ENCODE assay signal across 24 cellular contexts in the genomic region with DNA sequence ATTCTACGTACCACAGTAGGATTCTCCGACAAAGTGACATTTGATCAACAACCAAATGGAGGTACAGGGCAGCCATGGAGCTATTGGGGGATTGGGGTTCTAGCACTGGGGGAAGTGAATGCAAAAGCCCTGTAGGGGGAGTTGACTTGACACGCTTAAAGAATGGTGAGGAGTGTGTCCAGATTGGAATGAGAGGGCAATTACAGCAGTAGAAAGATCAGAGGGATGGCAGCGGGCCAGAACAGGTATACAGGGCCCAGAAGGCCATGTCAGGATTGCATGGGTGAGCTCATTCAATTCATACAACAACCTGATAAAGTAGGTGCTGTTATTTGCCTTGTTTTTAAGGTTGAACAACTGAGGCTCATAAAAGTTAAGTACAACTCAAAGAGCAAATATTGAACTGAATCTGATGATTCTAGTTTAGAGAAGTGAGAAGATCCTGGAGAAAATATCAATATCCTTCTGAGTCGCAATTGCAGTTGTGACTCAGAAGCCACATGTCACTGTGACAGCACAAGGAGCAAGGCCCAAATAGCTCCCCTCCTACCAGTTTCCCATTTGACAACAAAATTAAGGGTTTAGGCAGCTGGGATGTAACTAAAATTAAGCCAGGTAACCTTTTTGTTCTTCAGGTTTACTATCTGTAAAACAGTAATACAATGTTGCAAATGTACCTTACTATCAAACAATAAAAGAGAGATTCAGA. TPM values are rescaled to one million over a fixed set of nuclear protein-coding genes. Genes with fewer than 3 reads are reported as not detected.
A peak's percentile ranks its signal among the peaks of the same experiment; 100 is the strongest.
DNase-seq lines count a peak whose midpoint lies in the region; ATAC-seq and TF ChIP-seq lines count a peak whose summit lies in the region.
"Had no signal": no experiment of that assay in that cellular context is flagged by ENCODE, and none has a peak within 500 bp of the region (broad histone marks: within the 10 kb centered on the region; RNA-seq: fewer than 3 reads in every experiment).

No MANE protein-coding gene starts in this region.

- intact Hi-C loops in left lung (cut with DNase I), result no loop called here

- no peak for ATAC-seq in left lung
- ATAC-seq: activated CD4-positive, CD25-positive, alpha-beta regulatory T cell treated with anti-CD3 and anti-CD28 coated beads, Interleukin-2, amount 50 U/mL, for 24 hours; foreskin keratinocyte; right cardiac atrium had no signal

- POLR2A ChIA-PET in activated CD4-positive, alpha-beta memory T cell treated with anti-CD3 and anti-CD28 coated beads, Interleukin-2, amount 10 ng/mL, durations not matched to agents 7 days and 5 days (lab: Charles Lee), result no interaction called here

- H3K27me3 ChIP-seq in OCI-LY3 (ENCODE audit: low read depth, low read length), result 0 out of 2 replicates have a peak, but pooled peaks cover 3% of the 10 kb centered on the region
- H3K27me3 ChIP-seq in left lung, result no peaks in the 10 kb centered on the region
- H3K27me3 ChIP-seq: uterus had no signal

- H3K36me3 Mint-ChIP-seq in activated CD4-positive, alpha-beta memory T cell treated with anti-CD3 and anti-CD28 coated beads, Interleukin-2, amount 10 ng/mL, durations not matched to agents 7 days and 5 days (ENCODE audit: low read depth), result no peaks in the 10 kb centered on the region
- H3K36me3 Mint-ChIP-seq: activated naive CD4-positive, alpha-beta T cell treated with anti-CD3 and anti-CD28 coated beads, Interleukin-2, amount 10 ng/mL, durations not matched to agents 7 days and 5 days; memory B cell had no signal

- H3K27ac ChIP-seq in OCI-LY3 (ENCODE audit: low read length) (no peak overlapping the region), left lung (no peak overlapping the region)
- H3K27ac ChIP-seq: foreskin keratinocyte, KMS-11, uterus had no signal

- no peaks in the 10 kb centered on the region for H3K9me3 Mint-ChIP-seq in activated CD4-positive, alpha-beta memory T cell treated with anti-CD3 and anti-CD28 coated beads, Interleukin-2, amount 10 ng/mL, durations not matched to agents 7 days and 5 days
- H3K9me3 Mint-ChIP-seq: activated naive CD4-positive, alpha-beta T cell treated with anti-CD3 and anti-CD28 coated beads, Interleukin-2, amount 10 ng/mL, durations not matched to agents 7 days and 5 days; memory B cell had no signal

- H2AFZ ChIP-seq in OCI-LY3 (ENCODE audit: low read depth, low read length), result peak overlapping the region; percentile 30; the same call in 1 of the 2 replicates

- CTCF ChIA-PET in activated CD4-positive, alpha-beta memory T cell treated with anti-CD3 and anti-CD28 coated beads, Interleukin-2, amount 10 ng/mL, durations not matched to agents 7 days and 5 days (lab: Charles Lee), result no interaction called here

- DNase-seq in COLO668 (lab: John Stamatoyannopoulos, UW; ENCODE audit: unreplicated experiment) (peak; percentile 20), HT-29 (ENCODE audit: low spot score) (peak; percentile 86), kidney tubule cell (ENCODE audit: low spot score) (peak; percentile 42), NCI-H146 (lab: John Stamatoyannopoulos, UW) (no peak), left lung (no peak), NCI-H446 (lab: John Stamatoyannopoulos, UW) (no peak)
- DNase-seq in activated CD4-positive, alpha-beta memory T cell treated with anti-CD3 and anti-CD28 coated beads, Interleukin-2, amount 10 ng/mL, durations not matched to agents 7 days and 5 days, result no peak
- DNase-seq: activated naive CD4-positive, alpha-beta T cell treated with anti-CD3 and anti-CD28 coated beads, Interleukin-2, amount 10 ng/mL, durations not matched to agents 7 days and 5 days; activated T-cell treated with anti-CD3 and anti-CD28 coated beads, Interleukin-2, amount 50 U/mL, for 48 hours; C1 segment of cervical spinal cord; erythroblast; GF-D8; hypothalamus; NCI-H2171; right cardiac atrium; stimulated activated CD4-positive, alpha-beta T cell treated with anti-CD3 and anti-CD28 coated beads, Interleukin-15, amount 100 ng/mL, for 24 hours; T-helper 9 cell; uterus had no signal

- H3K36me3 ChIP-seq in OCI-LY3 (replicated peaks; ENCODE audit: low read depth, low read length) (no peaks in the 10 kb centered on the region), left lung (no peaks in the 10 kb centered on the region)
- H3K36me3 ChIP-seq: uterus had no signal

- peak overlapping the region; percentile 4; the same call in 1 of the 2 replicates for H3K4me2 ChIP-seq in OCI-LY3 (ENCODE audit: low read length)
- H3K4me2 ChIP-seq: KMS-11 had no signal

- H3K4me3 Mint-ChIP-seq in activated CD4-positive, alpha-beta memory T cell treated with anti-CD3 and anti-CD28 coated beads, Interleukin-2, amount 10 ng/mL, durations not matched to agents 7 days and 5 days, result no peak overlapping the region
- H3K4me3 Mint-ChIP-seq: activated naive CD4-positive, alpha-beta T cell treated with anti-CD3 and anti-CD28 coated beads, Interleukin-2, amount 10 ng/mL, durations not matched to agents 7 days and 5 days; memory B cell had no signal

- no peak overlapping the region for H3K27ac Mint-ChIP-seq in activated CD4-positive, alpha-beta memory T cell treated with anti-CD3 and anti-CD28 coated beads, Interleukin-2, amount 10 ng/mL, durations not matched to agents 7 days and 5 days
- H3K27ac Mint-ChIP-seq: activated naive CD4-positive, alpha-beta T cell treated with anti-CD3 and anti-CD28 coated beads, Interleukin-2, amount 10 ng/mL, durations not matched to agents 7 days and 5 days; memory B cell had no signal

- H3K9me3 ChIP-seq in OCI-LY3 (ENCODE audit: insufficient read depth, low read length) (no peaks in the 10 kb centered on the region), left lung (no peaks in the 10 kb centered on the region)
- H3K9me3 ChIP-seq: uterus had no signal

- no peak overlapping the region for H3K9ac ChIP-seq in OCI-LY3 (ENCODE audit: low read length)
- H3K9ac ChIP-seq: KMS-11 had no signal

- TF ChIP-seq CTCF in OCI-LY3 (IDR thresholded peaks at IDR 0.05; ENCODE audit: low read depth, low read length) (no peak), left lung (IDR thresholded peaks at IDR 0.05) (no peak)

- no peaks in the 10 kb centered on the region for H3K27me3 Mint-ChIP-seq in activated CD4-positive, alpha-beta memory T cell treated with anti-CD3 and anti-CD28 coated beads, Interleukin-2, amount 10 ng/mL, durations not matched to agents 7 days and 5 days
- H3K27me3 Mint-ChIP-seq: activated naive CD4-positive, alpha-beta T cell treated with anti-CD3 and anti-CD28 coated beads, Interleukin-2, amount 10 ng/mL, durations not matched to agents 7 days and 5 days had no signal

- H4K20me1 ChIP-seq in OCI-LY3 (ENCODE audit: insufficient read depth, low read length), result no peaks in the 10 kb centered on the region

- no peaks in the 10 kb centered on the region for H3K4me1 Mint-ChIP-seq in activated CD4-positive, alpha-beta memory T cell treated with anti-CD3 and anti-CD28 coated beads, Interleukin-2, amount 10 ng/mL, durations not matched to agents 7 days and 5 days
- H3K4me1 Mint-ChIP-seq: activated naive CD4-positive, alpha-beta T cell treated with anti-CD3 and anti-CD28 coated beads, Interleukin-2, amount 10 ng/mL, durations not matched to agents 7 days and 5 days; memory B cell had no signal

- H3K4me1 ChIP-seq in OCI-LY3 (ENCODE audit: low read length) (peaks cover 11% of the 10 kb centered on the region), left lung (no peaks in the 10 kb centered on the region)
- H3K4me1 ChIP-seq: foreskin keratinocyte, uterus had no signal

- H3K79me2 ChIP-seq in OCI-LY3 (ENCODE audit: low read length), result no peaks in the 10 kb centered on the region

- H3K4me3 ChIP-seq in OCI-LY3 (ENCODE audit: low read length) (no peak overlapping the region), left lung (no peak overlapping the region)
- H3K4me3 ChIP-seq: uterus had no signal

RNA-seq across cellular contexts. Expression of gene CTTNBP2, which starts 28.0 kb away (rescaled TPM):
- 1.0 and 1.1 TPM in 2 replicates for total RNA-seq in HT-29 (2014; rRNA removed; shearing (Covaris generic))
- total RNA-seq in left lung, result 1 to 10 TPM; 3.0 to 6.9 TPM
- total RNA-seq in activated CD4-positive, alpha-beta memory T cell treated with anti-CD3 and anti-CD28 coated beads, Interleukin-2, amount 10 ng/mL, durations not matched to agents 7 days and 5 days, result not detected
- total RNA-seq: activated CD8-positive, alpha-beta memory T cell treated with anti-CD3 and anti-CD28 coated beads for 36 hours had no signal

Comparison
In these comparisons a context has a peak if more than half of its experiments do, and no peak if none do; other contexts are left out.
1. DNase-seq: peak in COLO668 (single experiment), HT-29 (single experiment) and kidney tubule cell (single experiment); none in NCI-H146 (single experiment), left lung (0 of 2), activated CD4-positive, alpha-beta memory T cell treated with anti-CD3 and anti-CD28 coated beads, Interleukin-2, amount 10 ng/mL, durations not matched to agents 7 days and 5 days (single experiment) and NCI-H446 (0 of 2).